In genomic region chr3:53696401-53697172, GRCh38 we compare ENCODE assay signal across 17 cellular contexts.
DNase-seq lines count a peak whose midpoint lies in the region; ATAC-seq and TF ChIP-seq lines count a peak whose summit lies in the region.
"Had no signal": no experiment of that assay in that cellular context is flagged by ENCODE, and none has a peak within 500 bp of the region (broad histone marks: within the 10 kb centered on the region; RNA-seq: fewer than 3 reads in every experiment).

No MANE protein-coding gene starts in this region.

- H3K9me3 ChIP-seq in lower lobe of right lung (no peaks in the 10 kb centered on the region), suprapubic skin (no peaks in the 10 kb centered on the region)
- H3K9me3 ChIP-seq: BLaER1 treated with 17β-estradiol and CSF1 and Interleukin-3, amounts not matched to agents 10 nM and 100 nM; heart right ventricle; SJCRH30 had no signal

- POLR2A ChIA-PET in activated CD8-positive, alpha-beta T cell treated with anti-CD3 and anti-CD28 coated beads for 36 hours (lab: Charles Lee): no interaction called here

- H3K4me1 ChIP-seq in lower lobe of right lung (peaks cover 3% of the 10 kb centered on the region), suprapubic skin (no peaks in the 10 kb centered on the region)
- H3K4me1 ChIP-seq: heart right ventricle, SJCRH30 had no signal

- no peak overlapping the region for H3K4me3 ChIP-seq in AG10803 (ENCODE audit: low read length)
- no peak overlapping the region for H3K4me3 ChIP-seq in choroid plexus epithelial cell (ENCODE audit: low read depth, low read length)
- no peak overlapping the region for H3K4me3 ChIP-seq in lower lobe of right lung
- H3K4me3 ChIP-seq in suprapubic skin: no peak overlapping the region
- H3K4me3 ChIP-seq in dorsolateral prefrontal cortex: no peak overlapping the region
- H3K4me3 ChIP-seq: BLaER1 treated with 17β-estradiol and CSF1 and Interleukin-3, amounts not matched to agents 10 nM and 100 nM; heart right ventricle; SJCRH30 had no signal

- DNase-seq in AG10803 (ENCODE audit: low read depth) (peak; percentile 47), LHCN-M2 (ENCODE audit: low read depth) (peak; percentile 13), choroid plexus epithelial cell (ENCODE audit: low read depth) (peak; percentile 7), lower lobe of right lung (peak; percentile 55), suprapubic skin (ENCODE audit: low spot score in 2 of 2) (no peak), dorsolateral prefrontal cortex (no peak)
- DNase-seq in activated CD8-positive, alpha-beta T cell treated with anti-CD3 and anti-CD28 coated beads for 36 hours: no peak
- no peak for DNase-seq in stimulated activated CD4-positive, alpha-beta T cell treated with anti-CD3 and anti-CD28 coated beads, Interleukin-4, amount 100 ng/mL, for 24 hours
- DNase-seq: activated T-cell treated with anti-CD3 and anti-CD28 coated beads, Interleukin-2, amount 50 U/mL, for 4 hours; effector memory CD8-positive, alpha-beta T cell; heart right ventricle; NCI-H2171 treated with DMSO at 0.1 percent for 48 hours; SJCRH30; stimulated activated CD4-positive, alpha-beta T cell treated with anti-CD3 and anti-CD28 coated beads, Interleukin-2, amount 100 ng/mL, for 24 hours; stimulated activated naive CD4-positive, alpha-beta T cell had no signal

- no peak for TF ChIP-seq POLR2A in suprapubic skin (IDR thresholded peaks at IDR 0.05)

- H3K27me3 ChIP-seq in lower lobe of right lung (ENCODE audit: low read depth): no peaks in the 10 kb centered on the region
- H3K27me3 ChIP-seq in suprapubic skin: no peaks in the 10 kb centered on the region
- no peaks in the 10 kb centered on the region for H3K27me3 ChIP-seq in dorsolateral prefrontal cortex
- H3K27me3 ChIP-seq: BLaER1 treated with 17β-estradiol and CSF1 and Interleukin-3, amounts not matched to agents 10 nM and 100 nM; SJCRH30 had no signal

- H3K36me3 ChIP-seq in lower lobe of right lung (no peaks in the 10 kb centered on the region), suprapubic skin (no peaks in the 10 kb centered on the region)
- H3K36me3 ChIP-seq: BLaER1 treated with 17β-estradiol and CSF1 and Interleukin-3, amounts not matched to agents 10 nM and 100 nM; heart right ventricle; SJCRH30 had no signal

- 78% methylated on average over 4 of the region's 4 CpGs for WGBS in suprapubic skin

- peaks cover 8% of the 10 kb centered on the region for H3K27me3 Mint-ChIP-seq in activated CD8-positive, alpha-beta T cell treated with anti-CD3 and anti-CD28 coated beads for 36 hours

- no peaks in the 10 kb centered on the region for H3K36me3 Mint-ChIP-seq in activated CD8-positive, alpha-beta T cell treated with anti-CD3 and anti-CD28 coated beads for 36 hours (ENCODE audit: low read depth)
- H3K36me3 Mint-ChIP-seq: memory B cell had no signal

- no peaks in the 10 kb centered on the region for H3K9me3 Mint-ChIP-seq in activated CD8-positive, alpha-beta T cell treated with anti-CD3 and anti-CD28 coated beads for 36 hours
- H3K9me3 Mint-ChIP-seq: activated T-cell treated with anti-CD3 and anti-CD28 coated beads, Interleukin-2, amount 50 U/mL, for 4 hours; effector memory CD8-positive, alpha-beta T cell; memory B cell had no signal

- TF ChIP-seq CTCF in AG10803 (conservative IDR thresholded peaks at IDR 0.05; ENCODE audit: low read length) (peak; percentile 41), choroid plexus epithelial cell (conservative IDR thresholded peaks at IDR 0.05; ENCODE audit: low read depth, low read length) (peak; percentile 6), lower lobe of right lung (IDR thresholded peaks at IDR 0.05) (peak; percentile 19), suprapubic skin (IDR thresholded peaks at IDR 0.05) (no peak), dorsolateral prefrontal cortex (IDR thresholded peaks at IDR 0.05 in 54 of 56, conservative IDR thresholded peaks at IDR 0.05 in 2 of 56; ENCODE audit: low read depth in 1 of 56, partially characterized antibody in 56 of 56) (no peak)
- no peak for TF ChIP-seq CTCF in activated CD8-positive, alpha-beta T cell treated with anti-CD3 and anti-CD28 coated beads for 36 hours (IDR thresholded peaks at IDR 0.05)

- TF ChIP-seq EP300 in suprapubic skin (IDR thresholded peaks at IDR 0.05): no peak

- CTCF ChIA-PET in activated CD8-positive, alpha-beta T cell treated with anti-CD3 and anti-CD28 coated beads for 36 hours (lab: Charles Lee): interaction anchor here (4.0 kb wide), 1 partner anchor 13 kb away, joined by 20 read pairs; no protein-coding TSS in a partner anchor

- intact Hi-C loops in lower lobe of right lung (cut with DNase I): no loop called here
- intact Hi-C loops in activated CD8-positive, alpha-beta T cell treated with anti-CD3 and anti-CD28 coated beads for 36 hours (cut with micrococcal nuclease): no loop called here
- intact Hi-C loops in dorsolateral prefrontal cortex (cut with DNase I): no loop called here

- ATAC-seq in lower lobe of right lung: peak; percentile 81 to 87
- ATAC-seq in activated CD8-positive, alpha-beta T cell treated with anti-CD3 and anti-CD28 coated beads for 36 hours: no peak
- ATAC-seq: activated T-cell treated with anti-CD3 and anti-CD28 coated beads, Interleukin-2, amount 50 U/mL, for 4 hours; effector memory CD8-positive, alpha-beta T cell had no signal

- peaks cover 2% of the 10 kb centered on the region for H3K4me1 Mint-ChIP-seq in activated CD8-positive, alpha-beta T cell treated with anti-CD3 and anti-CD28 coated beads for 36 hours (ENCODE audit: low read depth)

- H3K27ac ChIP-seq in lower lobe of right lung (no peak overlapping the region), suprapubic skin (no peak overlapping the region), dorsolateral prefrontal cortex (no peak overlapping the region)
- H3K27ac ChIP-seq: BLaER1 treated with 17β-estradiol and CSF1 and Interleukin-3, amounts not matched to agents 10 nM and 100 nM; heart right ventricle; SJCRH30 had no signal

- no peak overlapping the region for H3K27ac Mint-ChIP-seq in activated CD8-positive, alpha-beta T cell treated with anti-CD3 and anti-CD28 coated beads for 36 hours
- H3K27ac Mint-ChIP-seq: effector memory CD8-positive, alpha-beta T cell; memory B cell had no signal

- H3K4me3 Mint-ChIP-seq in activated CD8-positive, alpha-beta T cell treated with anti-CD3 and anti-CD28 coated beads for 36 hours: no peak overlapping the region
- H3K4me3 Mint-ChIP-seq: activated T-cell treated with anti-CD3 and anti-CD28 coated beads, Interleukin-2, amount 50 U/mL, for 4 hours; effector memory CD8-positive, alpha-beta T cell; memory B cell had no signal

Comparison
In these comparisons a context has a peak if more than half of its experiments do, and no peak if none do; other contexts are left out.
1. DNase-seq: peak in AG10803 (single experiment), LHCN-M2 (single experiment), choroid plexus epithelial cell (single experiment) and lower lobe of right lung (single experiment); none in activated CD8-positive, alpha-beta T cell treated with anti-CD3 and anti-CD28 coated beads for 36 hours (single experiment), suprapubic skin (0 of 2), stimulated activated CD4-positive, alpha-beta T cell treated with anti-CD3 and anti-CD28 coated beads, Interleukin-4, amount 100 ng/mL, for 24 hours (single experiment) and dorsolateral prefrontal cortex (0 of 10).
2. CTCF ChIP-seq: peak in AG10803 (single experiment), choroid plexus epithelial cell (single experiment) and lower lobe of right lung (single experiment); none in activated CD8-positive, alpha-beta T cell treated with anti-CD3 and anti-CD28 coated beads for 36 hours (single experiment), suprapubic skin (0 of 2) and dorsolateral prefrontal cortex (0 of 56).